8 cellular contexts compared by ENCODE assay signal in genomic region chr1:148844220-148844619, GRCh38. TPM values are rescaled to one million over a fixed set of nuclear protein-coding genes. Genes with fewer than 3 reads are reported as not detected.
DNase-seq lines count a peak whose midpoint lies in the region; TF ChIP-seq lines count a peak whose summit lies in the region.
"Not testable (repeated sequence)": the region's sequence is repeated elsewhere in the genome, so short reads cannot be mapped to it uniquely, and the experiment has no call there.

TSS of gene PDE4DIP (plus strand) at chr1:148844428. CDS start at chr1:148844775, 347 bp downstream.

- not testable (repeated sequence) for H3K4me3 ChIP-seq in A673 (ENCODE audit: low read depth, low read length, poor library complexity, severe bottlenecking); prostate gland
- peak within 1 kb of the TSS in 11 of 59 donors; percentile 33 to 59 (median 45) for H3K4me3 ChIP-seq in dorsolateral prefrontal cortex
- peak within 1 kb of the TSS; percentile 17 for H3K4me3 ChIP-seq in kidney epithelial cell (ENCODE audit: low read depth, low read length)

- peak within 1 kb of the TSS; percentile 63 for H3K4me3 Mint-ChIP-seq in activated T-helper 2 cell treated with anti-CD3 and anti-CD28 coated beads, Interferon-gamma antibody, Interleukin-2, Interleukin-4, amounts not matched to agents 10 μg/mL and 5 μg/mL and 100 μg/mL, durations not matched to agents 14 hours and 24 hours and 36 hours (ENCODE audit: low read depth)

- H3K27me3 ChIP-seq in A673 (replicated peaks; ENCODE audit: insufficient read depth, low read depth, low read length, poor library complexity); dorsolateral prefrontal cortex; kidney epithelial cell (ENCODE audit: control insufficient read depth, insufficient read depth, low read length); prostate gland (replicated peaks; ENCODE audit: insufficient read depth): not testable (repeated sequence)

- not testable (repeated sequence) for H3K36me3 ChIP-seq in A673 (ENCODE audit: insufficient read depth, low read length, poor library complexity, severe bottlenecking); kidney epithelial cell (ENCODE audit: control insufficient read depth, insufficient read depth, low read length); prostate gland

- H3K9me3 Mint-ChIP-seq in activated T-helper 2 cell treated with anti-CD3 and anti-CD28 coated beads, Interferon-gamma antibody, Interleukin-2, Interleukin-4, amounts not matched to agents 10 μg/mL and 5 μg/mL and 100 μg/mL, durations not matched to agents 14 hours and 24 hours and 36 hours, result not testable (repeated sequence)

- not testable (repeated sequence) for H3K9me3 ChIP-seq in A673 (ENCODE audit: low read depth, low read length, poor library complexity, severe bottlenecking); prostate gland

- not testable (repeated sequence) for H3K27me3 Mint-ChIP-seq in activated T-helper 2 cell treated with anti-CD3 and anti-CD28 coated beads, Interferon-gamma antibody, Interleukin-2, Interleukin-4, amounts not matched to agents 10 μg/mL and 5 μg/mL and 100 μg/mL, durations not matched to agents 14 hours and 24 hours and 36 hours (ENCODE audit: low read depth)

- not testable (repeated sequence) for H3K27ac Mint-ChIP-seq in activated T-helper 2 cell treated with anti-CD3 and anti-CD28 coated beads, Interferon-gamma antibody, Interleukin-2, Interleukin-4, amounts not matched to agents 10 μg/mL and 5 μg/mL and 100 μg/mL, durations not matched to agents 14 hours and 24 hours and 36 hours

- CTCF ChIA-PET in A673 (lab: Charles Lee), result not testable (repeated sequence)

- not testable (repeated sequence) for H3K27ac ChIP-seq in A673 (ENCODE audit: low read depth, low read length, poor library complexity, severe bottlenecking); dorsolateral prefrontal cortex; prostate gland

- not testable (repeated sequence) for TF ChIP-seq POLR2A in prostate gland (IDR thresholded peaks at IDR 0.05)

- not testable (repeated sequence) for H3K36me3 Mint-ChIP-seq in activated T-helper 2 cell treated with anti-CD3 and anti-CD28 coated beads, Interferon-gamma antibody, Interleukin-2, Interleukin-4, amounts not matched to agents 10 μg/mL and 5 μg/mL and 100 μg/mL, durations not matched to agents 14 hours and 24 hours and 36 hours (ENCODE audit: low read depth)

- WGBS in prostate gland, result no CpG with 5 or more reads among the region's 36 CpGs

- BruUV-seq in A673 (replicated peaks; lab: Mats Ljungman, UMichigan), result not testable (repeated sequence)

- intact Hi-C loops in A673 (cut with micrococcal nuclease; ENCODE audit: unreplicated experiment); activated T-helper 2 cell treated with anti-CD3 and anti-CD28 coated beads, Interferon-gamma antibody, Interleukin-2, Interleukin-4, amounts not matched to agents 10 μg/mL and 5 μg/mL and 100 μg/mL, durations not matched to agents 14 hours and 24 hours and 36 hours (cut with micrococcal nuclease); dorsolateral prefrontal cortex (cut with DNase I); prostate gland (cut with DNase I): not testable (repeated sequence)

- POLR2A ChIA-PET in A673 (lab: Charles Lee; ENCODE audit: low non-redundant PET), result not testable (repeated sequence)

- TF ChIP-seq CTCF in A673 (conservative IDR thresholded peaks at IDR 0.05; ENCODE audit: low read depth, low read length); dorsolateral prefrontal cortex (IDR thresholded peaks at IDR 0.05 in 54 of 56, conservative IDR thresholded peaks at IDR 0.05 in 2 of 56; ENCODE audit: low read depth in 1 of 56, partially characterized antibody in 56 of 56); kidney epithelial cell (IDR thresholded peaks at IDR 0.05; ENCODE audit: insufficient read depth, low read length, poor library complexity, severe bottlenecking); prostate gland (IDR thresholded peaks at IDR 0.05): not testable (repeated sequence)

- not testable (repeated sequence) for H3K4me1 Mint-ChIP-seq in activated T-helper 2 cell treated with anti-CD3 and anti-CD28 coated beads, Interferon-gamma antibody, Interleukin-2, Interleukin-4, amounts not matched to agents 10 μg/mL and 5 μg/mL and 100 μg/mL, durations not matched to agents 14 hours and 24 hours and 36 hours (ENCODE audit: low read depth)

- DNase-seq in A673 (ENCODE audit: low spot score); HT1080 (ENCODE audit: low read depth); kidney epithelial cell (ENCODE audit: low read depth); prostate gland (ENCODE audit: low spot score): not testable (repeated sequence)
- DNase-seq in activated CD4-positive, alpha-beta T cell treated with anti-CD3 and anti-CD28 coated beads for 1 hour, result peak; percentile 7
- peak; percentile 12 for DNase-seq in activated T-helper 2 cell treated with anti-CD3 and anti-CD28 coated beads, Interferon-gamma antibody, Interleukin-2, Interleukin-4, amounts not matched to agents 10 μg/mL and 5 μg/mL and 100 μg/mL, durations not matched to agents 14 hours and 24 hours and 36 hours (ENCODE audit: low spot score)
- DNase-seq in dorsolateral prefrontal cortex, result peak in 9 of 10 donors; percentile 9 to 73 (median 47)
- DNase-seq in stimulated activated CD8-positive, alpha-beta memory T cell treated with anti-CD3 and anti-CD28 coated beads, Interleukin-4, amount 100 ng/mL, for 24 hours (ENCODE audit: low read depth), result peak; percentile 34

- not testable (repeated sequence) for H3K4me1 ChIP-seq in A673 (ENCODE audit: insufficient read depth, low read length, poor library complexity, severe bottlenecking); prostate gland (replicated peaks)

RNA-seq across cellular contexts. Expression of gene PDE4DIP, which starts in this region (rescaled TPM):
- total RNA-seq in A673 (2021) (61.8 and 68.7 TPM in 2 replicates), dorsolateral prefrontal cortex (100 to 1,000 TPM; 322 to 961 (median 508) TPM), kidney epithelial cell (16.0 and 16.8 TPM in 2 replicates), prostate gland (10 to 100 TPM; 30.8 to 42.8 TPM)
- total RNA-seq in HT1080 (2014; rRNA removed; shearing (Covaris generic)), result 19.9 and 28.7 TPM in 2 replicates
- 25.2 and 30.6 TPM in 2 replicates for polyA plus RNA-seq in HT1080 (2015; cell fraction: cytosol; rRNA removed)
- polyA plus RNA-seq in HT1080 (2015; cell fraction: nucleus; rRNA removed), result 78.8 and 88.1 TPM in 2 replicates
- 12.0 and 15.5 TPM in 2 replicates for total RNA-seq in activated T-helper 2 cell treated with anti-CD3 and anti-CD28 coated beads, Interferon-gamma antibody, Interleukin-2, Interleukin-4, amounts not matched to agents 10 μg/mL and 5 μg/mL and 100 μg/mL, durations not matched to agents 14 hours and 24 hours and 36 hours
